8 cellular contexts compared by ENCODE assay signal in the genomic region with DNA sequence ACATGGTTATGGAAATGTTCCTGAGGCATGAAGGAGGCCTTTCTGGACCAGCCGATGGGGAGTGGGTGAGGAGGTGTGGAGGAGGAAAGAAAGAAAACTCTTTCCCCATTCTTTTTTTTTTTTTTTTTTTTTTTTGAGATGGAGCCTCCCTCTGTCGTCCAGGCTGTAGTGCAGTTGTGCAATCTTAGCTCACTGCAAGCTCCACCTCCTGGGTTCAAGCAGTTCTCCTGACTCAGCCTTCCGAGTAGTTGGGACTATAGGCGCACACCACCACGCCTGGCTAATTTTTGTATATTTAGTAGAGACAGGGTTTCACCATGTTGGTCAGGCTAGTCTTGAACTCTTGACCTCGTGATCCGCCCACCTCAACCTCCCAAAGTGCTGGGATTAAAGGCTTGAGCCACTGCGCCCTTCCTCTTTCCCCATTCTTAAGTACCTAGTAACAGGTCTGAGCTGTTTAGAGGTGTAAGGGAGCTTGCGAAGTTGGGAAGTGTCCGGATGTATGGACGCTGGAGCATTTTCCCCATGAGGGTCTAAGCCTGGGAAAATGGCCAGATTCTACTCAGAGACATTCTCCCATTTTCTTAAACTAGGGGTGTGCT.
DNase-seq lines count a peak whose midpoint lies in the region; ATAC-seq, FAIRE-seq and TF ChIP-seq lines count a peak whose summit lies in the region.
"Not testable (repeated sequence)": the region's sequence is repeated elsewhere in the genome, so short reads cannot be mapped to it uniquely, and the experiment has no call there.

No MANE protein-coding gene starts in this region.

- not testable (repeated sequence) for H3K4me2 ChIP-seq in HepG2 (ENCODE audit: low read depth, low read length)

- BruUV-seq in HepG2 (replicated peaks; lab: Mats Ljungman, UMichigan): not testable (repeated sequence)

- DNase-seq in A172 (ENCODE audit: low spot score) (peak; percentile 52), HCEC 1CT (peak; percentile 74), MV-4-11 (lab: John Stamatoyannopoulos, UW) (peak; percentile 63), bronchial epithelial cell (ENCODE audit: low read depth) (peak; percentile 75), fibroblast of pulmonary artery (ENCODE audit: low read depth) (peak; percentile 89)
- not testable (repeated sequence) for DNase-seq in RWPE2 (ENCODE audit: low spot score); HepG2 (ENCODE audit: low spot score); gastrocnemius medialis

- not testable (repeated sequence) for H3K9me3 ChIP-seq in RWPE2 (ENCODE audit: severe bottlenecking); HepG2 (ENCODE audit: low read length); gastrocnemius medialis

- TF ChIP-seq EP300 in HepG2 (IDR thresholded peaks at IDR 0.05; ENCODE audit: low read depth in 2 of 2, low read length in 2 of 2); HepG2 (CRISPR knock-in tag; IDR thresholded peaks at IDR 0.05; ENCODE audit: borderline replicate concordance): not testable (repeated sequence)

- in situ Hi-C loops in HepG2 (cut with HindIII; ENCODE audit: extremely low pct_ligation_motif_present, low pct_unique_long_range_greater_than_20kb): not testable (repeated sequence)
- in situ Hi-C loops in gastrocnemius medialis (cut with MboI; ENCODE audit: low sequenced_read_pairs in 4 of 4): loop anchor here in 3 of 4 donors (10.0 to 25.0 kb wide), 3 partner anchors 85 to 135 kb away; a partner anchor contains a TSS

- H3K4me3 ChIP-seq in RWPE2 (ENCODE audit: severe bottlenecking); bronchial epithelial cell (ENCODE audit: low read depth, low read length); HepG2 (replicated peaks in 1 of 3; ENCODE audit: insufficient read depth in 1 of 3, low read depth in 2 of 3, low read length in 3 of 3); gastrocnemius medialis: not testable (repeated sequence)
- H3K4me3 ChIP-seq in fibroblast of pulmonary artery (replicated peaks; ENCODE audit: low read depth, low read length): peak overlapping the region; percentile 26

- FAIRE-seq in bronchial epithelial cell (lab: Jason Lieb, UNC); HepG2 (lab: Jason Lieb, UNC): not testable (repeated sequence)

- not testable (repeated sequence) for H3K36me3 ChIP-seq in RWPE2 (ENCODE audit: low read depth); bronchial epithelial cell (ENCODE audit: control insufficient read depth, insufficient read depth, low read length); HepG2 (replicated peaks in 1 of 2; ENCODE audit: control insufficient read depth in 1 of 2, insufficient read depth in 2 of 2, low read length in 2 of 2); gastrocnemius medialis

- H3K79me2 ChIP-seq in HepG2 (ENCODE audit: insufficient read depth, low read length): peaks cover 38% of the 10 kb centered on the region

- TF ChIP-seq POLR2A in HepG2 (IDR thresholded peaks at IDR 0.05; ENCODE audit: insufficient read depth in 1 of 2, low read depth in 2 of 2, low read length in 2 of 2); gastrocnemius medialis (IDR thresholded peaks at IDR 0.05): not testable (repeated sequence)

- intact Hi-C loops in HepG2 (cut with micrococcal nuclease; ENCODE audit: unreplicated experiment): not testable (repeated sequence)
- intact Hi-C loops in gastrocnemius medialis (cut with DNase I; ENCODE audit: low total_unique reads): loop anchor here (10.0 kb wide), 1 partner anchor 205 kb away; no protein-coding TSS in a partner anchor

- POLR2A ChIA-PET in HepG2 (lab: Yijun Ruan, JAX): not testable (repeated sequence)

- ATAC-seq in RWPE2 (ENCODE audit: low read depth); HepG2; gastrocnemius medialis: not testable (repeated sequence)

- not testable (repeated sequence) for H3K27me3 ChIP-seq in RWPE2 (ENCODE audit: insufficient read depth, poor library complexity, severe bottlenecking); bronchial epithelial cell (ENCODE audit: control insufficient read depth, insufficient read depth, low read length); HepG2 (ENCODE audit: control insufficient read depth in 1 of 2, insufficient read depth in 2 of 2, low read length in 2 of 2); gastrocnemius medialis

- H3K27ac ChIP-seq in RWPE2 (ENCODE audit: poor library complexity, severe bottlenecking) (peak overlapping the region; percentile 27), gastrocnemius medialis (peak overlapping the region; percentile 32 to 51 (median 36))
- not testable (repeated sequence) for H3K27ac ChIP-seq in HepG2 (ENCODE audit: extremely low read length, insufficient read depth, low read length)

- H4K20me1 ChIP-seq in HepG2 (ENCODE audit: insufficient read depth, low read length): not testable (repeated sequence)

- not testable (repeated sequence) for TF ChIP-seq RAD21 in HepG2 (CRISPR knock-in tag; IDR thresholded peaks at IDR 0.05)

- not testable (repeated sequence) for TF ChIP-seq CTCF in RWPE2 (IDR thresholded peaks at IDR 0.05; ENCODE audit: poor library complexity, severe bottlenecking); bronchial epithelial cell (IDR thresholded peaks at IDR 0.05; ENCODE audit: insufficient read depth, low read length, severe bottlenecking); fibroblast of pulmonary artery (IDR thresholded peaks at IDR 0.05; ENCODE audit: low read length, missing control alignments); HepG2 (CRISPR knock-in tag; IDR thresholded peaks at IDR 0.05); gastrocnemius medialis (IDR thresholded peaks at IDR 0.05 in 4 of 5, conservative IDR thresholded peaks at IDR 0.05 in 1 of 5)

- H3K4me1 ChIP-seq in RWPE2 (ENCODE audit: insufficient read depth, poor library complexity, severe bottlenecking) (peaks cover 64% of the 10 kb centered on the region), HepG2 (ENCODE audit: insufficient read depth, low read length) (peaks cover 88% of the 10 kb centered on the region), gastrocnemius medialis (peaks cover 61 to 80% of the 10 kb centered on the region in 2 donors)

- not testable (repeated sequence) for H2AFZ ChIP-seq in HepG2 (ENCODE audit: low read length)

- CTCF ChIA-PET in HepG2 (lab: Yijun Ruan, JAX; ENCODE audit: low intra/inter-chr PET ratio, low total read pairs): not testable (repeated sequence)

- WGBS in HepG2 (ENCODE audit: low lambda C conversion rate): 81% methylated on average over 11 of the region's 11 CpGs

- not testable (repeated sequence) for H3K9ac ChIP-seq in HepG2 (ENCODE audit: insufficient read depth, low read depth, low read length)

TF ChIP-seq in HepG2, 621 proteins besides CTCF, POLR2A, EP300 and RAD21:
- peak; percentile 24; the same call in 1 of the 2 replicates for TF ChIP-seq CEBPB (IDR thresholded peaks at IDR 0.05; ENCODE audit: borderline replicate concordance, low read depth, low read length)
- peak; percentile 54; the same call in 1 of the 2 replicates for TF ChIP-seq CEBPG (CRISPR knock-in tag; IDR thresholded peaks at IDR 0.05)
